ENCODE assay signal across 1 cellular context in genomic region chr2:16506366-16506765, GRCh38.
TF ChIP-seq lines count a peak whose summit lies in the region.

No MANE protein-coding gene starts in this region.

TF ChIP-seq in SK-N-SH treated with all-trans-retinoic acid at 6 μM for 48 hours, 23 proteins besides CTCF, POLR2A, EP300 and RAD21 (continued from another document):
- no peak for TF ChIP-seq CREB5 (CRISPR knock-in tag; IDR thresholded peaks at IDR 0.05; ENCODE audit: low read depth)
TF ChIP-seq in SK-N-SH treated with all-trans-retinoic acid at 6 μM for 48 hours: peak in this region for 0.
